Comparison of ENCODE assay signal across 9 cellular contexts in the genomic region with DNA sequence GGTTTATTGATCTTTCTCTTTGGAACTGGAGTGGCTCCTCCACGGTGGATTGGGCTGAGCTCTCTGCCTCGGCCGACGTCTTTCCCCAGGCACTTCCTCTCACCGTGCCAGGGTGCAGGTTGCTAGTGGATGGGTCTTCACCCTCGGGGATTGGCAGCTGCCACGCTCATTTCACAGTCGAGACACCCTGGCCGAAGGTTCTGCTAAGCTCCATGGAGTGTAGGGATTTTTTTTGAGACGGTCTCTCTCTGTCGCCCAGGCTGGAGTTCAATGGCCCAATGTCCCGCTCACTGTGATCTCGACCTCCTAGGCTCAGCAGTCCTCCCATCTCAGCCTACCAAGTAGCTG.
A peak's percentile ranks its signal among the peaks of the same experiment; 100 is the strongest.
DNase-seq lines count a peak whose midpoint lies in the region; ATAC-seq, FAIRE-seq and TF ChIP-seq lines count a peak whose summit lies in the region.
"Had no signal": no experiment of that assay in that cellular context is flagged by ENCODE, and none has a peak within 500 bp of the region (broad histone marks: within the 10 kb centered on the region; RNA-seq: fewer than 3 reads in every experiment).

No MANE protein-coding gene starts in this region.

- H3K9me3 Mint-ChIP-seq in activated naive CD4-positive, alpha-beta T cell treated with anti-CD3 and anti-CD28 coated beads, Interleukin-2, amount 10 ng/mL, durations not matched to agents 7 days and 5 days: no peaks in the 10 kb centered on the region
- no peaks in the 10 kb centered on the region for H3K9me3 Mint-ChIP-seq in naive B cell

- H3K9me3 ChIP-seq in GM12878 (replicated peaks; ENCODE audit: control insufficient read depth, insufficient read depth, low read length) (no peaks in the 10 kb centered on the region), upper lobe of left lung (no peaks in the 10 kb centered on the region)

- H3K4me2 ChIP-seq in GM12878 (ENCODE audit: control insufficient read depth, insufficient read depth): peak overlapping the region; percentile 84; the same call in 1 of the 2 replicates

- TF ChIP-seq EP300 in GM12878 (IDR thresholded peaks at IDR 0.05; ENCODE audit: borderline replicate concordance in 1 of 2, control insufficient read depth in 1 of 2, low read depth in 2 of 2, low read length in 2 of 2) (no peak), upper lobe of left lung (IDR thresholded peaks at IDR 0.05) (no peak)

- H3K4me3 Mint-ChIP-seq in activated naive CD4-positive, alpha-beta T cell treated with anti-CD3 and anti-CD28 coated beads, Interleukin-2, amount 10 ng/mL, durations not matched to agents 7 days and 5 days: peak overlapping the region; percentile 46
- peak overlapping the region; percentile 56 to 95 (median 88) for H3K4me3 Mint-ChIP-seq in naive B cell

- intact Hi-C loops in GM12878 (cut with micrococcal nuclease; ENCODE audit: unreplicated experiment) (no loop called here), lower leg skin (cut with DNase I; ENCODE audit: low total_unique reads) (no loop called here)

- FAIRE-seq in GM12878 (lab: Jason Lieb, UNC): no peak
- FAIRE-seq: endothelial cell of umbilical vein had no signal

- 84% methylated on average over 13 of the region's 13 CpGs for WGBS in GM12878 (ENCODE audit: insufficient coverage, insufficient replicate concordance, low lambda C conversion rate, missing lambda C conversion rate)
- 60 to 63% methylated on average over 10 to 13 of the region's 13 CpGs for WGBS in upper lobe of left lung, 2 donors
- 58 to 59% methylated on average over 13 of the region's 13 CpGs for WGBS in lower leg skin, 2 donors

- POLR2A ChIA-PET in GM12878 (lab: Charles Lee): interaction anchor here (1.0 to 1.8 kb wide), 2 partner anchors 8 to 78 kb away, joined by 4 to 6 read pairs; no protein-coding TSS in a partner anchor

- BruUV-seq in GM12878 (replicated peaks; lab: Mats Ljungman, UMichigan): no TSS peak

- TF ChIP-seq CTCF in GM12878 (IDR thresholded peaks at IDR 0.05 in 2 of 3, conservative IDR thresholded peaks at IDR 0.05 in 1 of 3; ENCODE audit: control insufficient read depth in 2 of 3, extremely low read depth in 1 of 3, insufficient read depth in 1 of 3, low read depth in 3 of 3, low read length in 3 of 3) (no peak), upper lobe of left lung (IDR thresholded peaks at IDR 0.05) (no peak), lower leg skin (IDR thresholded peaks at IDR 0.05) (no peak)

- H4K20me1 ChIP-seq in GM12878 (ENCODE audit: control insufficient read depth, insufficient read depth): no peaks in the 10 kb centered on the region

- peaks cover 6% of the 10 kb centered on the region for H3K79me2 ChIP-seq in GM12878 (ENCODE audit: control insufficient read depth, insufficient read depth, low read length)

- TF ChIP-seq POLR2A in GM12878 (IDR thresholded peaks at IDR 0.05; ENCODE audit: low read depth, low read length): no peak
- TF ChIP-seq POLR2A in upper lobe of left lung (IDR thresholded peaks at IDR 0.05): no peak
- TF ChIP-seq POLR2A in lower leg skin (IDR thresholded peaks at IDR 0.05): no peak

- peak overlapping the region; percentile 89 for H3K27ac Mint-ChIP-seq in activated naive CD4-positive, alpha-beta T cell treated with anti-CD3 and anti-CD28 coated beads, Interleukin-2, amount 10 ng/mL, durations not matched to agents 7 days and 5 days
- peak overlapping the region; percentile 59 to 91 (median 84) for H3K27ac Mint-ChIP-seq in naive B cell

- H3K27ac ChIP-seq in GM12878 (ENCODE audit: control insufficient read depth, insufficient read depth) (peak overlapping the region; percentile 23), upper lobe of left lung (peak overlapping the region in 3 of 4 donors; percentile 65 to 83 (median 82))

- H3K9ac ChIP-seq in GM12878 (ENCODE audit: control insufficient read depth, insufficient read depth, low read length): no peak overlapping the region

- H3K4me3 ChIP-seq in GM12878 (no peak overlapping the region), upper lobe of left lung (no peak overlapping the region), lower leg skin (ENCODE audit: low read depth, poor library complexity, severe bottlenecking) (no peak overlapping the region)

- in situ Hi-C loops in GM12878 (cut with MboI): no loop called here

- H3K36me3 Mint-ChIP-seq in activated naive CD4-positive, alpha-beta T cell treated with anti-CD3 and anti-CD28 coated beads, Interleukin-2, amount 10 ng/mL, durations not matched to agents 7 days and 5 days: peaks cover 30% of the 10 kb centered on the region
- H3K36me3 Mint-ChIP-seq in naive B cell: no peaks in the 10 kb centered on the region

- H2AFZ ChIP-seq in GM12878 (ENCODE audit: control insufficient read depth, low read depth, low read length): no peak overlapping the region

- H3K4me1 Mint-ChIP-seq in activated naive CD4-positive, alpha-beta T cell treated with anti-CD3 and anti-CD28 coated beads, Interleukin-2, amount 10 ng/mL, durations not matched to agents 7 days and 5 days: peaks cover 80% of the 10 kb centered on the region
- H3K4me1 Mint-ChIP-seq in naive B cell: peaks cover 18 to 52% (median 49%) of the 10 kb centered on the region in 3 donors

- SMC1A ChIA-PET in GM12878 (lab: Charles Lee; ENCODE audit: uncharacterized antibody, unreplicated experiment): interaction anchor here (0.7 to 2.7 kb wide), 5 partner anchors 10 to 90 kb away, joined by 3 to 13 read pairs (median 6); no protein-coding TSS in a partner anchor

- ATAC-seq in GM12878: no peak
- ATAC-seq in naive B cell (ENCODE audit: low read depth in 2 of 2): peak; percentile 71 to 74
- no peak for ATAC-seq in upper lobe of left lung (ENCODE audit: low FRiP score in 2 of 2)
- no peak for ATAC-seq in GM21576 (IDR thresholded peaks at IDR 0.05; ENCODE audit: unreplicated experiment)

- H3K27me3 Mint-ChIP-seq in activated naive CD4-positive, alpha-beta T cell treated with anti-CD3 and anti-CD28 coated beads, Interleukin-2, amount 10 ng/mL, durations not matched to agents 7 days and 5 days: no peaks in the 10 kb centered on the region
- H3K27me3 Mint-ChIP-seq in naive B cell: no peaks in the 10 kb centered on the region

- H3K36me3 ChIP-seq in GM12878 (ENCODE audit: control insufficient read depth in 2 of 2, insufficient read depth in 2 of 2, low read length in 1 of 2) (peaks cover 2 to 5% of the 10 kb centered on the region in 2 experiments; a peak in 3 of 4 replicates), upper lobe of left lung (peaks cover 0 to 7% (median under 1%) of the 10 kb centered on the region in 4 donors)

- RAD21 ChIA-PET in GM12878 (lab: Charles Lee; ENCODE audit: unreplicated experiment): interaction anchor here (0.6 to 1.8 kb wide), 5 partner anchors 9 to 74 kb away, joined by 3 to 17 read pairs (median 4); no protein-coding TSS in a partner anchor

- CTCF ChIA-PET in activated naive CD4-positive, alpha-beta T cell treated with anti-CD3 and anti-CD28 coated beads, Interleukin-2, amount 10 ng/mL, durations not matched to agents 7 days and 5 days (lab: Charles Lee): interaction anchor here (0.9 to 2.6 kb wide), 8 partner anchors 9 to 90 kb away, joined by 3 to 21 read pairs (median 6); no protein-coding TSS in a partner anchor
- CTCF ChIA-PET in GM12878 (lab: Yijun Ruan, JAX): interaction anchor here (0.7 to 4.5 kb wide), 5 partner anchors 9 to 90 kb away, joined by 3 to 31 read pairs (median 7); no protein-coding TSS in a partner anchor

- no peak for TF ChIP-seq RAD21 in GM12878 (IDR thresholded peaks at IDR 0.05; ENCODE audit: insufficient read depth, low read depth, low read length)

- H3K27me3 ChIP-seq in GM12878 (replicated peaks in 1 of 2; ENCODE audit: control insufficient read depth in 2 of 2, insufficient read depth in 2 of 2, low read length in 1 of 2): no peaks in the 10 kb centered on the region
- no peaks in the 10 kb centered on the region for H3K27me3 ChIP-seq in upper lobe of left lung

- H3K4me1 ChIP-seq in GM12878 (ENCODE audit: control insufficient read depth, insufficient read depth, low read length) (peaks cover 34% of the 10 kb centered on the region), upper lobe of left lung (peaks cover 76 to 95% (median 77%) of the 10 kb centered on the region in 4 donors)

- DNase-seq in activated naive CD4-positive, alpha-beta T cell treated with anti-CD3 and anti-CD28 coated beads, Interleukin-2, amount 10 ng/mL, durations not matched to agents 7 days and 5 days: no peak
- DNase-seq in activated naive CD4-positive, alpha-beta T cell treated with Interleukin-2 at 50 U/mL for 16 hours: no peak
- no peak for DNase-seq in GM12878 (ENCODE audit: low read depth, low spot score)
- DNase-seq in naive B cell: peak; percentile 48
- no peak for DNase-seq in upper lobe of left lung
- no peak for DNase-seq in lower leg skin (ENCODE audit: low spot score in 2 of 2)
- no peak for DNase-seq in amniotic stem cell (lab: John Stamatoyannopoulos, UW)

TF ChIP-seq in GM12878, 131 proteins besides CTCF, POLR2A, EP300 and RAD21:
- TF ChIP-seq, protein P1, sequence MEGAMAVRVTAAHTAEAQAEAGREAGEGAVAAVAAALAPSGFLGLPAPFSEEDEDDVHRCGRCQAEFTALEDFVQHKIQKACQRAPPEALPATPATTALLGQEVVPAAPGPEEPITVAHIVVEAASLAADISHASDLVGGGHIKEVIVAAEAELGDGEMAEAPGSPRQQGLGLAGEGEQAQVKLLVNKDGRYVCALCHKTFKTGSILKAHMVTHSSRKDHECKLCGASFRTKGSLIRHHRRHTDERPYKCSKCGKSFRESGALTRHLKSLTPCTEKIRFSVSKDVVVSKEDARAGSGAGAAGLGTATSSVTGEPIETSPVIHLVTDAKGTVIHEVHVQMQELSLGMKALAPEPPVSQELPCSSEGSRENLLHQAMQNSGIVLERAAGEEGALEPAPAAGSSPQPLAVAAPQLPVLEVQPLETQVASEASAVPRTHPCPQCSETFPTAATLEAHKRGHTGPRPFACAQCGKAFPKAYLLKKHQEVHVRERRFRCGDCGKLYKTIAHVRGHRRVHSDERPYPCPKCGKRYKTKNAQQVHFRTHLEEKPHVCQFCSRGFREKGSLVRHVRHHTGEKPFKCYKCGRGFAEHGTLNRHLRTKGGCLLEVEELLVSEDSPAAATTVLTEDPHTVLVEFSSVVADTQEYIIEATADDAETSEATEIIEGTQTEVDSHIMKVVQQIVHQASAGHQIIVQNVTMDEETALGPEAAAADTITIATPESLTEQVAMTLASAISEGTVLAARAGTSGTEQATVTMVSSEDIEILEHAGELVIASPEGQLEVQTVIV (IDR thresholded peaks at IDR 0.05; ENCODE audit: borderline replicate concordance, partially characterized antibody): no peak
- TF ChIP-seq SPI1 (IDR thresholded peaks at IDR 0.05; ENCODE audit: borderline replicate concordance, insufficient read depth, low read depth, low read length): peak; percentile 23; the same call in 1 of the 2 replicates

Comparison
In these comparisons a context has a peak if more than half of its experiments do, and no peak if none do; other contexts are left out.
1. ATAC-seq: peak in naive B cell (2 of 2); none in GM12878 (single experiment), upper lobe of left lung (0 of 2) and GM21576 (single experiment).